Comparison of ENCODE assay signal across 16 cellular contexts in the genomic region with DNA sequence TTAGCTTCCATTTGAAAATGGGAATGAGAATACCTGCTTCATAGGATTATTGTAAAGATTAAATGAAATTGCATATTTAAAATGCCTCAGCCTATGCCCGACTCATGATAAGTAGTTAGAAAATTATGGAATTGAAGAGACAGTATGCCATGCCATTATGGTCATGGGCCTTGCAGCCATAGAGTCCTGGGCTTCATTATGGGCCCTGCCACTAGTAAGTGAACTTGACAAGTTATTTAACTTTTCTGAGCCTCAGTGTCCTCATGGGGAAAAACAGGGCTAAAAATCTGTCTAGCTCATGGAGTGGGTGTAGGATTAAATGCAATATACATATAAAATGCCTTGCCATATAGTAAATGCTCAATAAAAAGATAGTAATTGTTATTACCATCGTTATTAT.
DNase-seq lines count a peak whose midpoint lies in the region; ATAC-seq and TF ChIP-seq lines count a peak whose summit lies in the region.
"Had no signal": no experiment of that assay in that cellular context is flagged by ENCODE, and none has a peak within 500 bp of the region (broad histone marks: within the 10 kb centered on the region; RNA-seq: fewer than 3 reads in every experiment).

No MANE protein-coding gene starts in this region.

- no peak overlapping the region for H3K27ac ChIP-seq in HEK293 (ENCODE audit: extremely low read depth, low read depth, low read length)
- H3K27ac ChIP-seq: BLaER1 had no signal

- TF ChIP-seq CTCF in HEK293 (tag by site-specific recombination; IDR thresholded peaks at IDR 0.05): no peak
- no peak for TF ChIP-seq CTCF in HFFc6 (IDR thresholded peaks at IDR 0.05)

- H3K27ac Mint-ChIP-seq in activated CD8-positive, alpha-beta memory T cell treated with anti-CD3 and anti-CD28 coated beads, Interleukin-2, amount 10 ng/mL, durations not matched to agents 7 days and 5 days: no peak overlapping the region
- H3K27ac Mint-ChIP-seq in HFFc6: no peak overlapping the region
- H3K27ac Mint-ChIP-seq: CD4-positive, alpha-beta T cell; CD8-positive, alpha-beta T cell had no signal

- POLR2A ChIA-PET in HEK293 (lab: Yijun Ruan, JAX): no interaction called here

- H3K4me1 Mint-ChIP-seq in activated CD8-positive, alpha-beta memory T cell treated with anti-CD3 and anti-CD28 coated beads, Interleukin-2, amount 10 ng/mL, durations not matched to agents 7 days and 5 days: no peaks in the 10 kb centered on the region
- H3K4me1 Mint-ChIP-seq in HFFc6 (ENCODE audit: low read depth): no peaks in the 10 kb centered on the region

- no peak for ATAC-seq in activated CD8-positive, alpha-beta memory T cell treated with anti-CD3 and anti-CD28 coated beads, Interleukin-2, amount 10 ng/mL, durations not matched to agents 7 days and 5 days
- ATAC-seq: CD8-positive, alpha-beta T cell had no signal

- H3K9me3 Mint-ChIP-seq in activated CD8-positive, alpha-beta memory T cell treated with anti-CD3 and anti-CD28 coated beads, Interleukin-2, amount 10 ng/mL, durations not matched to agents 7 days and 5 days (ENCODE audit: low read depth): no peaks in the 10 kb centered on the region
- H3K9me3 Mint-ChIP-seq in HFFc6: no peaks in the 10 kb centered on the region
- H3K9me3 Mint-ChIP-seq: CD4-positive, alpha-beta T cell; CD8-positive, alpha-beta T cell had no signal

- H3K27me3 Mint-ChIP-seq in activated CD8-positive, alpha-beta memory T cell treated with anti-CD3 and anti-CD28 coated beads, Interleukin-2, amount 10 ng/mL, durations not matched to agents 7 days and 5 days: no peaks in the 10 kb centered on the region
- H3K27me3 Mint-ChIP-seq in HFFc6 (ENCODE audit: insufficient read depth): no peaks in the 10 kb centered on the region
- H3K27me3 Mint-ChIP-seq: CD4-positive, alpha-beta T cell had no signal

- peak; percentile 9 for DNase-seq in activated CD8-positive, alpha-beta memory T cell treated with anti-CD3 and anti-CD28 coated beads, Interleukin-2, amount 10 ng/mL, durations not matched to agents 7 days and 5 days
- no peak for DNase-seq in activated CD8-positive, alpha-beta memory T cell treated with anti-CD3 and anti-CD28 coated beads, Interleukin-2, amount 50 U/mL, for 48 hours
- DNase-seq in SKM-1 (lab: John Stamatoyannopoulos, UW; ENCODE audit: unreplicated experiment) (no peak), HFFc6 (no peak)
- DNase-seq: 8988T; ACHN; BE2C; C1 segment of cervical spinal cord; Caco-2; Calu3; CD4-positive, alpha-beta T cell; CD8-positive, alpha-beta T cell; DMS79 treated with DMSO at 0.1 percent for 48 hours; GF-D8 had no signal

- no peaks in the 10 kb centered on the region for H3K36me3 Mint-ChIP-seq in activated CD8-positive, alpha-beta memory T cell treated with anti-CD3 and anti-CD28 coated beads, Interleukin-2, amount 10 ng/mL, durations not matched to agents 7 days and 5 days
- H3K36me3 Mint-ChIP-seq in HFFc6 (ENCODE audit: low read depth): no peaks in the 10 kb centered on the region
- H3K36me3 Mint-ChIP-seq: CD8-positive, alpha-beta T cell had no signal

- no peaks in the 10 kb centered on the region for H3K9me3 ChIP-seq in HEK293 (ENCODE audit: control insufficient read depth, insufficient read depth, low read depth, low read length)
- H3K9me3 ChIP-seq: BE2C, BLaER1, Caco-2 had no signal

- no peak overlapping the region for H3K4me3 Mint-ChIP-seq in activated CD8-positive, alpha-beta memory T cell treated with anti-CD3 and anti-CD28 coated beads, Interleukin-2, amount 10 ng/mL, durations not matched to agents 7 days and 5 days
- H3K4me3 Mint-ChIP-seq in HFFc6: no peak overlapping the region
- H3K4me3 Mint-ChIP-seq: CD4-positive, alpha-beta T cell; CD8-positive, alpha-beta T cell had no signal

- H3K4me3 ChIP-seq in HEK293 (ENCODE audit: low read depth, low read length): no peak overlapping the region
- H3K4me3 ChIP-seq: BLaER1 had no signal

- H3K4me1 ChIP-seq in HEK293 (ENCODE audit: control insufficient read depth, insufficient read depth, low read length): peaks cover 5% of the 10 kb centered on the region
- H3K4me1 ChIP-seq: BLaER1, Caco-2 had no signal

- CTCF ChIA-PET in activated CD8-positive, alpha-beta memory T cell treated with anti-CD3 and anti-CD28 coated beads, Interleukin-2, amount 10 ng/mL, durations not matched to agents 7 days and 5 days (lab: Charles Lee): no interaction called here
- CTCF ChIA-PET in HEK293 (lab: Yijun Ruan, JAX): interaction anchor here (0.6 kb wide), 1 partner anchor 20 kb away, joined by 5 read pairs; no protein-coding TSS in a partner anchor

- no peaks in the 10 kb centered on the region for H3K36me3 ChIP-seq in HEK293 (ENCODE audit: control insufficient read depth in 2 of 2, insufficient read depth in 1 of 2, low read length in 2 of 2)
- H3K36me3 ChIP-seq: BE2C, BLaER1 had no signal

TF ChIP-seq in HEK293, 187 proteins besides CTCF, POLR2A, EP300 and RAD21:
- TF ChIP-seq, protein P1, sequence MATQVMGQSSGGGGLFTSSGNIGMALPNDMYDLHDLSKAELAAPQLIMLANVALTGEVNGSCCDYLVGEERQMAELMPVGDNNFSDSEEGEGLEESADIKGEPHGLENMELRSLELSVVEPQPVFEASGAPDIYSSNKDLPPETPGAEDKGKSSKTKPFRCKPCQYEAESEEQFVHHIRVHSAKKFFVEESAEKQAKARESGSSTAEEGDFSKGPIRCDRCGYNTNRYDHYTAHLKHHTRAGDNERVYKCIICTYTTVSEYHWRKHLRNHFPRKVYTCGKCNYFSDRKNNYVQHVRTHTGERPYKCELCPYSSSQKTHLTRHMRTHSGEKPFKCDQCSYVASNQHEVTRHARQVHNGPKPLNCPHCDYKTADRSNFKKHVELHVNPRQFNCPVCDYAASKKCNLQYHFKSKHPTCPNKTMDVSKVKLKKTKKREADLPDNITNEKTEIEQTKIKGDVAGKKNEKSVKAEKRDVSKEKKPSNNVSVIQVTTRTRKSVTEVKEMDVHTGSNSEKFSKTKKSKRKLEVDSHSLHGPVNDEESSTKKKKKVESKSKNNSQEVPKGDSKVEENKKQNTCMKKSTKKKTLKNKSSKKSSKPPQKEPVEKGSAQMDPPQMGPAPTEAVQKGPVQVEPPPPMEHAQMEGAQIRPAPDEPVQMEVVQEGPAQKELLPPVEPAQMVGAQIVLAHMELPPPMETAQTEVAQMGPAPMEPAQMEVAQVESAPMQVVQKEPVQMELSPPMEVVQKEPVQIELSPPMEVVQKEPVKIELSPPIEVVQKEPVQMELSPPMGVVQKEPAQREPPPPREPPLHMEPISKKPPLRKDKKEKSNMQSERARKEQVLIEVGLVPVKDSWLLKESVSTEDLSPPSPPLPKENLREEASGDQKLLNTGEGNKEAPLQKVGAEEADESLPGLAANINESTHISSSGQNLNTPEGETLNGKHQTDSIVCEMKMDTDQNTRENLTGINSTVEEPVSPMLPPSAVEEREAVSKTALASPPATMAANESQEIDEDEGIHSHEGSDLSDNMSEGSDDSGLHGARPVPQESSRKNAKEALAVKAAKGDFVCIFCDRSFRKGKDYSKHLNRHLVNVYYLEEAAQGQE (tag by site-specific recombination; IDR thresholded peaks at IDR 0.05): no peak
- TF ChIP-seq ZNF664 (tag by site-specific recombination; IDR thresholded peaks at IDR 0.05): peak; percentile 54; the same call in 1 of the 2 replicates
- TF ChIP-seq, protein P2, sequence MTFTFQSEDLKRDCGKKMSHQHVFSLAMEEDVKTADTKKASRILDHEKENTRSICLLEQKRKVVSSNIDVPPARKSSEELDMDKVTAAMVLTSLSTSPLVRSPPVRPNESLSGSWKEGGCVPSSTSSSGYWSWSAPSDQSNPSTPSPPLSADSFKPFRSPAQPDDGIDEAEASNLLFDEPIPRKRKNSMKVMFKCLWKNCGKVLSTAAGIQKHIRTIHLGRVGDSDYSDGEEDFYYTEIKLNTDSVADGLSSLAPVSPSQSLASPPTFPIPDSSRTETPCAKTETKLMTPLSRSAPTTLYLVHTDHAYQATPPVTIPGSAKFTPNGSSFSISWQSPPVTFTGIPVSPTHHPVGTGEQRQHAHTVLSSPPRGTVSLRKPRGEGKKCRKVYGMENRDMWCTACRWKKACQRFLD (tag by site-specific recombination; IDR thresholded peaks at IDR 0.05): no peak
